In genomic region chr4:169201144-169202124, GRCh38 we compare ENCODE assay signal across 8 cellular contexts.
A peak's percentile ranks its signal among the peaks of the same experiment; 100 is the strongest.
DNase-seq lines count a peak whose midpoint lies in the region; ATAC-seq and TF ChIP-seq lines count a peak whose summit lies in the region.

No MANE protein-coding gene starts in this region.

- intact Hi-C loops in left lung (cut with DNase I) (no loop called here), posterior cingulate gyrus (cut with DNase I) (no loop called here), left colon (cut with DNase I, micrococcal nuclease) (no loop called here)

- peak overlapping the region; percentile 18 to 67 for H3K27ac ChIP-seq in left lung
- peak overlapping the region; percentile 49 to 55 for H3K27ac ChIP-seq in thoracic aorta

- peaks cover 72% of the 10 kb centered on the region for H3K4me1 Mint-ChIP-seq in HFFc6 (ENCODE audit: low read depth)

- peaks cover 8% of the 10 kb centered on the region for H3K36me3 Mint-ChIP-seq in HFFc6 (ENCODE audit: low read depth)

- H3K4me3 ChIP-seq in cardiac fibroblast (replicated peaks in 1 of 2; ENCODE audit: low read depth in 2 of 2, low read length in 2 of 2): no peak overlapping the region
- H3K4me3 ChIP-seq in left lung: no peak overlapping the region
- peak overlapping the region; percentile 20 for H3K4me3 ChIP-seq in thoracic aorta

- H3K9me3 ChIP-seq in left lung (no peaks in the 10 kb centered on the region), thoracic aorta (no peaks in the 10 kb centered on the region)

- H3K27me3 Mint-ChIP-seq in HFFc6 (ENCODE audit: insufficient read depth): no peaks in the 10 kb centered on the region

- H3K4me1 ChIP-seq in left lung (peaks cover 9 to 18% of the 10 kb centered on the region in 2 donors), thoracic aorta (ENCODE audit: control insufficient read depth in 1 of 2, low read depth in 2 of 2) (peaks cover 21 to 60% of the 10 kb centered on the region in 2 donors)

- no peak for DNase-seq in HFFc6
- peak; percentile 53 to 67 for DNase-seq in cardiac fibroblast (ENCODE audit: low read depth in 2 of 2)
- no peak for DNase-seq in left lung
- no peak for DNase-seq in thoracic aorta (ENCODE audit: low spot score)
- no peak for DNase-seq in central memory CD4-positive, alpha-beta T cell
- DNase-seq in posterior cingulate gyrus: no peak
- DNase-seq in left colon: no peak
- DNase-seq in activated CD4-positive, alpha-beta T cell treated with anti-CD3 and anti-CD28 coated beads for 1 hour: no peak

- ATAC-seq in left lung: peak; percentile 46
- ATAC-seq in thoracic aorta (ENCODE audit: insufficient number of reproducible peaks, low FRiP score, low read depth): no peak
- ATAC-seq in left colon: no peak

- no peaks in the 10 kb centered on the region for H3K9me3 Mint-ChIP-seq in HFFc6

- no peaks in the 10 kb centered on the region for H3K36me3 ChIP-seq in left lung
- no peaks in the 10 kb centered on the region for H3K36me3 ChIP-seq in thoracic aorta

- H3K27me3 ChIP-seq in left lung (no peaks in the 10 kb centered on the region), thoracic aorta (replicated peaks; ENCODE audit: insufficient read depth) (no peaks in the 10 kb centered on the region)

- TF ChIP-seq CTCF in HFFc6 (IDR thresholded peaks at IDR 0.05) (no peak), cardiac fibroblast (IDR thresholded peaks at IDR 0.05; ENCODE audit: low read depth, low read length) (no peak), left lung (IDR thresholded peaks at IDR 0.05) (no peak), thoracic aorta (IDR thresholded peaks at IDR 0.05) (no peak)

- peak overlapping the region; percentile 71 for H3K4me3 Mint-ChIP-seq in HFFc6

- peak overlapping the region; percentile 91 for H3K27ac Mint-ChIP-seq in HFFc6

Comparison
In these comparisons a context has a peak if more than half of its experiments do, and no peak if none do; other contexts are left out.
1. DNase-seq: peak in cardiac fibroblast (2 of 2); none in HFFc6 (single experiment), left lung (0 of 2), thoracic aorta (single experiment), central memory CD4-positive, alpha-beta T cell (single experiment), posterior cingulate gyrus (0 of 10), left colon (0 of 2) and activated CD4-positive, alpha-beta T cell treated with anti-CD3 and anti-CD28 coated beads for 1 hour (single experiment).